8 cellular contexts compared by ENCODE assay signal in genomic region chr2:189698020-189698887, GRCh38. TPM values are rescaled to one million over a fixed set of nuclear protein-coding genes. Genes with fewer than 3 reads are reported as not detected.
DNase-seq lines count a peak whose midpoint lies in the region; ATAC-seq and TF ChIP-seq lines count a peak whose summit lies in the region.

No MANE protein-coding gene starts in this region.

- in situ Hi-C loops in astrocyte of the spinal cord (cut with HindIII; ENCODE audit: low sequenced_read_pairs) = no loop called here

- H2AFZ ChIP-seq in OCI-LY7 (ENCODE audit: low read length) = no peak overlapping the region

- no peaks in the 10 kb centered on the region for H3K36me3 Mint-ChIP-seq in activated T-cell treated with anti-CD3 and anti-CD28 coated beads, Interleukin-2, amount 50 U/mL, for 4 hours (ENCODE audit: insufficient read depth)

- CTCF ChIA-PET in OCI-LY7 (lab: Charles Lee; ENCODE audit: unreplicated experiment) = interaction anchor here (1.6 kb wide), 1 partner anchor 38 kb away, joined by 4 read pairs; the partner anchor contains the start of gene ASNSD1

- no peaks in the 10 kb centered on the region for H3K36me3 ChIP-seq in OCI-LY7 (ENCODE audit: insufficient read depth, low read length)

- H4K20me1 ChIP-seq in OCI-LY7 (ENCODE audit: insufficient read depth, low read length) = no peaks in the 10 kb centered on the region

- POLR2A ChIA-PET in OCI-LY7 (lab: Charles Lee) = interaction anchor here (1.0 to 1.1 kb wide), 2 partner anchors 38 to 40 kb away, joined by 3 to 5 read pairs; no protein-coding TSS in a partner anchor

- H3K79me2 ChIP-seq in OCI-LY7 (ENCODE audit: insufficient read depth, low read depth, low read length) = no peaks in the 10 kb centered on the region

- no peaks in the 10 kb centered on the region for H3K27me3 Mint-ChIP-seq in activated T-cell treated with anti-CD3 and anti-CD28 coated beads, Interleukin-2, amount 50 U/mL, for 4 hours (ENCODE audit: low read depth)

- BruUV-seq in OCI-LY7 (replicated peaks; lab: Mats Ljungman, UMichigan) = no TSS peak

- H3K9me3 ChIP-seq in OCI-LY7 (ENCODE audit: low read length) = no peaks in the 10 kb centered on the region

- peak overlapping the region; percentile 24 for H3K4me3 Mint-ChIP-seq in activated T-cell treated with anti-CD3 and anti-CD28 coated beads, Interleukin-2, amount 50 U/mL, for 4 hours

- intact Hi-C loops in OCI-LY7 (cut with micrococcal nuclease; ENCODE audit: unreplicated experiment) = loop anchor here (1.0 kb wide), 1 partner anchor 37 kb away; the partner anchor contains the start of gene ASNSD1

- no peak for ATAC-seq in activated T-cell treated with anti-CD3 and anti-CD28 coated beads, Interleukin-2, amount 50 U/mL, for 4 hours
- peak; percentile 62 for ATAC-seq in HG02852 (IDR thresholded peaks at IDR 0.05; ENCODE audit: unreplicated experiment)
- ATAC-seq in HG02870 (IDR thresholded peaks at IDR 0.05; ENCODE audit: unreplicated experiment) = no peak

- H3K4me1 ChIP-seq in OCI-LY7 (ENCODE audit: insufficient read depth, low read length, poor library complexity, severe bottlenecking) = no peaks in the 10 kb centered on the region

- DNase-seq in activated T-cell treated with anti-CD3 and anti-CD28 coated beads, Interleukin-2, amount 50 U/mL, for 4 hours = peak; percentile 12
- DNase-seq in activated T-cell treated with anti-CD3 and anti-CD28 coated beads, Interleukin-2, amount 50 U/mL, for 1 hour = no peak
- DNase-seq in OCI-LY7 (ENCODE audit: low spot score) = peak; percentile 70
- DNase-seq in astrocyte of the spinal cord (ENCODE audit: low read depth, low spot score) = peak; percentile 75
- DNase-seq in stimulated activated CD4-positive, alpha-beta T cell treated with anti-CD3 and anti-CD28 coated beads, Interleukin-4, amount 100 ng/mL, for 24 hours = peak; percentile 52

- H3K4me3 ChIP-seq in OCI-LY7 (ENCODE audit: low read depth, low read length, poor library complexity, severe bottlenecking) (no peak overlapping the region), astrocyte of the spinal cord (ENCODE audit: low read depth, low read length) (no peak overlapping the region), iPS-11a (ENCODE audit: low read depth, low read length) (peak overlapping the region; percentile 33)

- peak overlapping the region; percentile 22; the same call in 1 of the 2 replicates for H3K4me2 ChIP-seq in OCI-LY7 (ENCODE audit: low read length)

- H3K4me1 Mint-ChIP-seq in activated T-cell treated with anti-CD3 and anti-CD28 coated beads, Interleukin-2, amount 50 U/mL, for 4 hours (ENCODE audit: low read depth) = no peaks in the 10 kb centered on the region

- TF ChIP-seq CTCF in OCI-LY7 (conservative IDR thresholded peaks at IDR 0.05; ENCODE audit: low read length) = peak; percentile 85
- peak; percentile 55 for TF ChIP-seq CTCF in astrocyte of the spinal cord (IDR thresholded peaks at IDR 0.05; ENCODE audit: low read depth, low read length)

- H3K27ac ChIP-seq in OCI-LY7 (ENCODE audit: low read depth, low read length, poor library complexity, severe bottlenecking) = no peak overlapping the region

- H3K9me3 Mint-ChIP-seq in activated T-cell treated with anti-CD3 and anti-CD28 coated beads, Interleukin-2, amount 50 U/mL, for 4 hours = no peaks in the 10 kb centered on the region

- no peaks in the 10 kb centered on the region for H3K9me2 ChIP-seq in OCI-LY7 (ENCODE audit: insufficient read depth, low read length)

RNA-seq across cellular contexts. Expression of gene ANKAR, which starts 23.8 kb away (rescaled TPM):
- total RNA-seq in activated T-cell treated with anti-CD3 and anti-CD28 coated beads, Interleukin-2, amount 50 U/mL, for 4 hours = 1 to 10 TPM; 2.0 to 3.2 (median 3.0) TPM
- 1.3 and 2.9 TPM in 2 replicates for total RNA-seq in OCI-LY7 (2014; rRNA removed; shearing (Covaris generic))
- total RNA-seq in OCI-LY7 (2022) = 2.0 and 3.0 TPM in 2 replicates

RNA-seq across cellular contexts. Expression of gene ASNSD1, which starts 37.0 kb away (rescaled TPM):
- total RNA-seq in activated T-cell treated with anti-CD3 and anti-CD28 coated beads, Interleukin-2, amount 50 U/mL, for 4 hours = 10 to 100 TPM; 61.7 to 78.7 (median 70.2) TPM
- 36.3 and 36.8 TPM in 2 replicates for total RNA-seq in OCI-LY7 (2014; rRNA removed; shearing (Covaris generic))
- 31.9 TPM in 2 replicates for total RNA-seq in OCI-LY7 (2022)
